In genomic region chr17:8955560-8955959, GRCh38 we compare ENCODE assay signal across 10 cellular contexts. TPM values are rescaled to one million over a fixed set of nuclear protein-coding genes. Genes with fewer than 3 reads are reported as not detected.
DNase-seq lines count a peak whose midpoint lies in the region; ATAC-seq and TF ChIP-seq lines count a peak whose summit lies in the region.
"Had no signal": no experiment of that assay in that cellular context is flagged by ENCODE, and none has a peak within 500 bp of the region (broad histone marks: within the 10 kb centered on the region; RNA-seq: fewer than 3 reads in every experiment).

No MANE protein-coding gene starts in this region.

- intact Hi-C loops in activated CD4-positive, alpha-beta memory T cell treated with anti-CD3 and anti-CD28 coated beads for 36 hours (cut with micrococcal nuclease): loop anchor here (5.0 kb wide), 3 partner anchors 33 to 518 kb away; partner anchors contain the start of gene NDEL1
- intact Hi-C loops in heart left ventricle (cut with DNase I): no loop called here
- intact Hi-C loops in vagina (cut with DNase I): no loop called here

- 71 to 75% (median 74%) methylated on average over 4 of the region's 4 CpGs for WGBS in heart left ventricle, 4 donors

- H3K4me3 Mint-ChIP-seq in activated CD4-positive, alpha-beta memory T cell treated with anti-CD3 and anti-CD28 coated beads for 36 hours: no peak overlapping the region
- H3K4me3 Mint-ChIP-seq in activated CD4-positive, alpha-beta memory T cell treated with anti-CD3 and anti-CD28 coated beads, Interleukin-2, amount 10 ng/mL, durations not matched to agents 7 days and 5 days: no peak overlapping the region
- H3K4me3 Mint-ChIP-seq in stimulated activated naive CD8-positive, alpha-beta T cell treated with anti-CD3 and anti-CD28 coated beads, Interleukin-15, amount 100 ng/mL, for 72 hours: peak overlapping the region; percentile 74 to 82

- TF ChIP-seq POLR2A in heart left ventricle (IDR thresholded peaks at IDR 0.05): no peak
- TF ChIP-seq POLR2A in vagina (IDR thresholded peaks at IDR 0.05): no peak

- TF ChIP-seq CTCF in heart left ventricle (IDR thresholded peaks at IDR 0.05) (no peak), vagina (IDR thresholded peaks at IDR 0.05) (no peak)

- H3K9me3 ChIP-seq in heart left ventricle (peaks cover 0 to 6% (median 0%) of the 10 kb centered on the region in 12 donors), vagina (no peaks in the 10 kb centered on the region)

- H3K4me1 Mint-ChIP-seq in activated CD4-positive, alpha-beta memory T cell treated with anti-CD3 and anti-CD28 coated beads for 36 hours (ENCODE audit: low read depth): peaks cover 98% of the 10 kb centered on the region
- peaks cover 98% of the 10 kb centered on the region for H3K4me1 Mint-ChIP-seq in activated CD4-positive, alpha-beta memory T cell treated with anti-CD3 and anti-CD28 coated beads, Interleukin-2, amount 10 ng/mL, durations not matched to agents 7 days and 5 days
- H3K4me1 Mint-ChIP-seq in stimulated activated naive CD8-positive, alpha-beta T cell treated with anti-CD3 and anti-CD28 coated beads, Interleukin-15, amount 100 ng/mL, for 72 hours: peaks cover 98% of the 10 kb centered on the region

- no peak for DNase-seq in activated CD4-positive, alpha-beta memory T cell treated with anti-CD3 and anti-CD28 coated beads for 36 hours
- DNase-seq in activated CD4-positive, alpha-beta memory T cell treated with anti-CD3 and anti-CD28 coated beads, Interleukin-2, amount 10 ng/mL, durations not matched to agents 7 days and 5 days: no peak
- peak; percentile 94 for DNase-seq in SIG-M5 treated with dmso at 0.1 percent for 504 hours (lab: John Stamatoyannopoulos, UW; ENCODE audit: unreplicated experiment)
- DNase-seq in heart left ventricle: peak in 1 of 5 donors; percentile 28
- DNase-seq in stimulated activated naive CD8-positive, alpha-beta T cell treated with anti-CD3 and anti-CD28 coated beads, Interleukin-15, amount 100 ng/mL, for 72 hours: no peak
- DNase-seq in vagina (ENCODE audit: extremely low spot score in 2 of 2): no peak
- no peak for DNase-seq in stimulated activated CD4-positive, alpha-beta T cell treated with anti-CD3 and anti-CD28 coated beads, Interleukin-4, amount 100 ng/mL, for 1 hour
- DNase-seq: RPMI8226 had no signal

- H3K4me3 ChIP-seq in heart left ventricle: no peak overlapping the region
- H3K4me3 ChIP-seq in vagina: no peak overlapping the region
- H3K4me3 ChIP-seq: K562 had no signal

- no peaks in the 10 kb centered on the region for H3K27me3 Mint-ChIP-seq in activated CD4-positive, alpha-beta memory T cell treated with anti-CD3 and anti-CD28 coated beads for 36 hours
- no peaks in the 10 kb centered on the region for H3K27me3 Mint-ChIP-seq in activated CD4-positive, alpha-beta memory T cell treated with anti-CD3 and anti-CD28 coated beads, Interleukin-2, amount 10 ng/mL, durations not matched to agents 7 days and 5 days
- no peaks in the 10 kb centered on the region for H3K27me3 Mint-ChIP-seq in stimulated activated naive CD8-positive, alpha-beta T cell treated with anti-CD3 and anti-CD28 coated beads, Interleukin-15, amount 100 ng/mL, for 72 hours

- H3K9me3 Mint-ChIP-seq in activated CD4-positive, alpha-beta memory T cell treated with anti-CD3 and anti-CD28 coated beads for 36 hours: peaks cover 5% of the 10 kb centered on the region
- H3K9me3 Mint-ChIP-seq in activated CD4-positive, alpha-beta memory T cell treated with anti-CD3 and anti-CD28 coated beads, Interleukin-2, amount 10 ng/mL, durations not matched to agents 7 days and 5 days: peaks cover 15% of the 10 kb centered on the region
- H3K9me3 Mint-ChIP-seq in stimulated activated naive CD8-positive, alpha-beta T cell treated with anti-CD3 and anti-CD28 coated beads, Interleukin-15, amount 100 ng/mL, for 72 hours: peaks cover 0 to 18% of the 10 kb centered on the region in 2 donors

- peaks cover 0 to 8% (median 0%) of the 10 kb centered on the region in 9 donors for H3K36me3 ChIP-seq in heart left ventricle
- no peaks in the 10 kb centered on the region for H3K36me3 ChIP-seq in vagina

- POLR2A ChIA-PET in activated CD4-positive, alpha-beta memory T cell treated with anti-CD3 and anti-CD28 coated beads for 36 hours (lab: Charles Lee): interaction anchor here (0.8 to 2.2 kb wide), 3 partner anchors 9 to 19 kb away, joined by 3 to 13 read pairs (median 12); partner anchors contain the start of gene PIK3R5
- POLR2A ChIA-PET in activated CD4-positive, alpha-beta memory T cell treated with anti-CD3 and anti-CD28 coated beads, Interleukin-2, amount 10 ng/mL, durations not matched to agents 7 days and 5 days (lab: Charles Lee): interaction anchor here (1.9 to 7.1 kb wide), 2 partner anchors 14 kb away, joined by 9 to 64 read pairs; no protein-coding TSS in a partner anchor

- peak overlapping the region; percentile 44 for H3K27ac Mint-ChIP-seq in activated CD4-positive, alpha-beta memory T cell treated with anti-CD3 and anti-CD28 coated beads for 36 hours
- no peak overlapping the region for H3K27ac Mint-ChIP-seq in activated CD4-positive, alpha-beta memory T cell treated with anti-CD3 and anti-CD28 coated beads, Interleukin-2, amount 10 ng/mL, durations not matched to agents 7 days and 5 days
- peak overlapping the region in 1 of 2 donors; percentile 73 for H3K27ac Mint-ChIP-seq in stimulated activated naive CD8-positive, alpha-beta T cell treated with anti-CD3 and anti-CD28 coated beads, Interleukin-15, amount 100 ng/mL, for 72 hours

- CTCF ChIA-PET in activated CD4-positive, alpha-beta memory T cell treated with anti-CD3 and anti-CD28 coated beads for 36 hours (lab: Charles Lee): interaction anchor here (1.2 kb wide), 1 partner anchor 15 kb away, joined by 5 read pairs; no protein-coding TSS in a partner anchor
- CTCF ChIA-PET in activated CD4-positive, alpha-beta memory T cell treated with anti-CD3 and anti-CD28 coated beads, Interleukin-2, amount 10 ng/mL, durations not matched to agents 7 days and 5 days (lab: Charles Lee): no interaction called here

- ATAC-seq in heart left ventricle (peak; percentile 30 to 60 (median 50)), GM21360 (IDR thresholded peaks at IDR 0.05; ENCODE audit: unreplicated experiment) (no peak)
- ATAC-seq in stimulated activated naive CD8-positive, alpha-beta T cell treated with anti-CD3 and anti-CD28 coated beads, Interleukin-15, amount 100 ng/mL, for 72 hours: no peak
- ATAC-seq: K562 had no signal

- H3K27ac ChIP-seq in heart left ventricle (peak overlapping the region in 2 of 12 donors; percentile 50 to 89), vagina (no peak overlapping the region)

- H3K27me3 ChIP-seq in heart left ventricle (peaks cover 0 to 23% (median 0%) of the 10 kb centered on the region in 9 donors), vagina (no peaks in the 10 kb centered on the region)

- peaks cover 27% of the 10 kb centered on the region for H3K36me3 Mint-ChIP-seq in activated CD4-positive, alpha-beta memory T cell treated with anti-CD3 and anti-CD28 coated beads for 36 hours
- peaks cover 83% of the 10 kb centered on the region for H3K36me3 Mint-ChIP-seq in activated CD4-positive, alpha-beta memory T cell treated with anti-CD3 and anti-CD28 coated beads, Interleukin-2, amount 10 ng/mL, durations not matched to agents 7 days and 5 days (ENCODE audit: low read depth)

- H3K4me1 ChIP-seq in heart left ventricle: peaks cover 0 to 98% (median 0%) of the 10 kb centered on the region in 12 donors
- H3K4me1 ChIP-seq in vagina: no peaks in the 10 kb centered on the region

RNA-seq across cellular contexts. Expression of gene PIK3R5, which starts 9.9 kb away (rescaled TPM):
- 10 to 100 TPM; 20.7 to 22.4 TPM for total RNA-seq in activated CD4-positive, alpha-beta memory T cell treated with anti-CD3 and anti-CD28 coated beads for 36 hours
- 10 to 100 TPM; 50.3 to 52.7 TPM for total RNA-seq in activated CD4-positive, alpha-beta memory T cell treated with anti-CD3 and anti-CD28 coated beads, Interleukin-2, amount 10 ng/mL, durations not matched to agents 7 days and 5 days
- 10 to 100 TPM in 1 of 9 donors, 1 to 10 TPM in 8; 1.5 to 21.6 (median 2.9) TPM for total RNA-seq in heart left ventricle
- 1 to 10 TPM; 1.4 to 1.9 TPM for polyA plus RNA-seq in heart left ventricle
- 10.6 TPM for total RNA-seq in vagina

Comparison
In these comparisons a context has a peak if more than half of its experiments do, and no peak if none do; other contexts are left out.
1. H3K4me3 Mint-ChIP-seq: peak in stimulated activated naive CD8-positive, alpha-beta T cell treated with anti-CD3 and anti-CD28 coated beads, Interleukin-15, amount 100 ng/mL, for 72 hours (2 of 2); none in activated CD4-positive, alpha-beta memory T cell treated with anti-CD3 and anti-CD28 coated beads for 36 hours (single experiment) and activated CD4-positive, alpha-beta memory T cell treated with anti-CD3 and anti-CD28 coated beads, Interleukin-2, amount 10 ng/mL, durations not matched to agents 7 days and 5 days (single experiment).
2. ATAC-seq: peak in heart left ventricle (4 of 4); none in stimulated activated naive CD8-positive, alpha-beta T cell treated with anti-CD3 and anti-CD28 coated beads, Interleukin-15, amount 100 ng/mL, for 72 hours (single experiment) and GM21360 (single experiment).